Comparison of ENCODE assay signal across 8 cellular contexts in genomic region chr6:96520851-96521115, GRCh38. TPM values are rescaled to one million over a fixed set of nuclear protein-coding genes. Genes with fewer than 3 reads are reported as not detected.
DNase-seq lines count a peak whose midpoint lies in the region; ATAC-seq, FAIRE-seq and TF ChIP-seq lines count a peak whose summit lies in the region.

No MANE protein-coding gene starts in this region.

- H3K9me3 Mint-ChIP-seq in CD4-positive, alpha-beta T cell, result no peaks in the 10 kb centered on the region
- no peaks in the 10 kb centered on the region for H3K9me3 Mint-ChIP-seq in dendritic cell treated with granulocyte-macrophage colony-stimulating factor and Interleukin-4, amounts not matched to agents 40 ng/mL and 50 ng/mL, for 4 days
- H3K9me3 Mint-ChIP-seq in nephron progenitor cell, result no peaks in the 10 kb centered on the region

- no peaks in the 10 kb centered on the region for H3K27me3 ChIP-seq in CD4-positive, alpha-beta T cell (ENCODE audit: control insufficient read depth, insufficient read depth, low read length)

- no peak for TF ChIP-seq CTCF in CD4-positive, alpha-beta T cell (IDR thresholded peaks at IDR 0.05)
- no peak for TF ChIP-seq CTCF in nephron progenitor cell (IDR thresholded peaks at IDR 0.05)

- ATAC-seq in CD4-positive, alpha-beta T cell (ENCODE audit: poor library complexity), result no peak
- ATAC-seq in HG03521 (IDR thresholded peaks at IDR 0.05; ENCODE audit: unreplicated experiment) (no peak), GM19035 (IDR thresholded peaks at IDR 0.05; ENCODE audit: unreplicated experiment) (no peak)

- DNase-seq in CD4-positive, alpha-beta T cell, result no peak
- DNase-seq in M059J (ENCODE audit: low read depth), result peak; percentile 0
- DNase-seq in nephron progenitor cell, result no peak
- no peak for DNase-seq in medulla oblongata (ENCODE audit: extremely low spot score)
- DNase-seq in urothelium cell line (ENCODE audit: low spot score), result no peak

- no peaks in the 10 kb centered on the region for H3K27me3 Mint-ChIP-seq in CD4-positive, alpha-beta T cell
- no peaks in the 10 kb centered on the region for H3K27me3 Mint-ChIP-seq in dendritic cell treated with granulocyte-macrophage colony-stimulating factor and Interleukin-4, amounts not matched to agents 40 ng/mL and 50 ng/mL, for 4 days
- no peaks in the 10 kb centered on the region for H3K27me3 Mint-ChIP-seq in nephron progenitor cell (ENCODE audit: low read depth, poor library complexity)

- intact Hi-C loops in CD4-positive, alpha-beta T cell (cut with DNase I, micrococcal nuclease), result loop anchor here (1.0 to 10.0 kb wide), 6 partner anchors 20 to 943 kb away; partner anchors contain the start of genes KLHL32 (in 2 of the 2), GPR63 (in 1 of the 2) and MANEA (in 1 of the 2)
- intact Hi-C loops in dendritic cell treated with granulocyte-macrophage colony-stimulating factor and Interleukin-4, amounts not matched to agents 40 ng/mL and 50 ng/mL, for 4 days (cut with micrococcal nuclease), result loop anchor here (1.0 to 5.0 kb wide), 3 partner anchors 377 to 943 kb away; partner anchors contain the start of genes MANEA, MMS22L and NDUFAF4

- POLR2A ChIA-PET in CD4-positive, alpha-beta T cell (lab: Charles Lee), result interaction anchor here (0.6 to 3.7 kb wide), 7 partner anchors 10 to 944 kb away, joined by 3 to 54 read pairs (median 4); partner anchors contain the start of genes KLHL32 and MANEA

- peak overlapping the region; percentile 98 for H3K27ac ChIP-seq in CD4-positive, alpha-beta T cell (ENCODE audit: low read depth, low read length)

- peak overlapping the region; percentile 100 for H3K27ac Mint-ChIP-seq in CD4-positive, alpha-beta T cell
- no peak overlapping the region for H3K27ac Mint-ChIP-seq in dendritic cell treated with granulocyte-macrophage colony-stimulating factor and Interleukin-4, amounts not matched to agents 40 ng/mL and 50 ng/mL, for 4 days
- H3K27ac Mint-ChIP-seq in nephron progenitor cell, result peak overlapping the region; percentile 15

- no peaks in the 10 kb centered on the region for H3K9me3 ChIP-seq in CD4-positive, alpha-beta T cell (ENCODE audit: control insufficient read depth, low read length)

- FAIRE-seq in urothelium cell line (lab: Jason Lieb, UNC), result no peak

- peaks cover 44% of the 10 kb centered on the region for H3K4me1 Mint-ChIP-seq in CD4-positive, alpha-beta T cell (ENCODE audit: low read depth)
- H3K4me1 Mint-ChIP-seq in dendritic cell treated with granulocyte-macrophage colony-stimulating factor and Interleukin-4, amounts not matched to agents 40 ng/mL and 50 ng/mL, for 4 days (ENCODE audit: low read depth), result peaks cover 18% of the 10 kb centered on the region
- H3K4me1 Mint-ChIP-seq in nephron progenitor cell, result peaks cover 29% of the 10 kb centered on the region

- CTCF ChIA-PET in CD4-positive, alpha-beta T cell (lab: Charles Lee), result no interaction called here

- H3K4me3 Mint-ChIP-seq in CD4-positive, alpha-beta T cell, result peak overlapping the region; percentile 100
- peak overlapping the region; percentile 100 for H3K4me3 Mint-ChIP-seq in dendritic cell treated with granulocyte-macrophage colony-stimulating factor and Interleukin-4, amounts not matched to agents 40 ng/mL and 50 ng/mL, for 4 days
- H3K4me3 Mint-ChIP-seq in nephron progenitor cell, result peak overlapping the region; percentile 100

- H3K36me3 Mint-ChIP-seq in CD4-positive, alpha-beta T cell (ENCODE audit: low read depth), result peaks cover 26% of the 10 kb centered on the region
- H3K36me3 Mint-ChIP-seq in dendritic cell treated with granulocyte-macrophage colony-stimulating factor and Interleukin-4, amounts not matched to agents 40 ng/mL and 50 ng/mL, for 4 days (ENCODE audit: low read depth), result peaks cover 16% of the 10 kb centered on the region
- peaks cover 8% of the 10 kb centered on the region for H3K36me3 Mint-ChIP-seq in nephron progenitor cell (ENCODE audit: low read depth)

RNA-seq across cellular contexts. Expression of gene UFL1, which starts 0.8 kb away (rescaled TPM):
- total RNA-seq in CD4-positive, alpha-beta T cell, result 10 to 100 TPM; 22.1 TPM
- total RNA-seq in M059J (2014; rRNA removed; shearing (Covaris generic)), result 11.3 and 12.6 TPM in 2 replicates

RNA-seq across cellular contexts. Expression of gene FHL5, which starts 42.1 kb away (rescaled TPM):
- not detected for total RNA-seq in CD4-positive, alpha-beta T cell
- total RNA-seq in M059J (2014; rRNA removed; shearing (Covaris generic)), result not detected in 2 replicates
